19 cellular contexts compared by ENCODE assay signal in genomic region chr11:134862796-134863195, GRCh38.
DNase-seq lines count a peak whose midpoint lies in the region; ATAC-seq and TF ChIP-seq lines count a peak whose summit lies in the region.
"Had no signal": no experiment of that assay in that cellular context is flagged by ENCODE, and none has a peak within 500 bp of the region (broad histone marks: within the 10 kb centered on the region; RNA-seq: fewer than 3 reads in every experiment).

No MANE protein-coding gene starts in this region.

- no peaks in the 10 kb centered on the region for H3K36me3 ChIP-seq in mesendoderm (ENCODE audit: control insufficient read depth, insufficient read depth, low read length)

- WGBS in mesendoderm (ENCODE audit: extremely low coverage, insufficient coverage, low lambda C conversion rate): no CpG with 5 or more reads among the region's 8 CpGs

- no peak overlapping the region for H3K4me3 ChIP-seq in mesendoderm (ENCODE audit: low read length)
- H3K4me3 ChIP-seq: A549 had no signal

- no peaks in the 10 kb centered on the region for H3K27me3 ChIP-seq in mesendoderm (ENCODE audit: insufficient read depth, low read length, poor library complexity)

- no peak overlapping the region for H4K5ac ChIP-seq in mesendoderm (ENCODE audit: low read length)

- H3K9me3 Mint-ChIP-seq in activated CD8-positive, alpha-beta T cell treated with anti-CD3 and anti-CD28 coated beads for 36 hours: no peaks in the 10 kb centered on the region
- H3K9me3 Mint-ChIP-seq: CD4-positive, alpha-beta T cell had no signal

- H3K36me3 Mint-ChIP-seq in activated CD8-positive, alpha-beta T cell treated with anti-CD3 and anti-CD28 coated beads for 36 hours (ENCODE audit: low read depth): no peaks in the 10 kb centered on the region

- H3K4me3 Mint-ChIP-seq in activated CD8-positive, alpha-beta T cell treated with anti-CD3 and anti-CD28 coated beads for 36 hours: no peak overlapping the region
- H3K4me3 Mint-ChIP-seq: CD4-positive, alpha-beta T cell; HFFc6 had no signal

- no peaks in the 10 kb centered on the region for H3K79me1 ChIP-seq in mesendoderm (ENCODE audit: low read length)

- no peak overlapping the region for H4K8ac ChIP-seq in mesendoderm (ENCODE audit: low read depth, low read length)

- no peak overlapping the region for H3K4ac ChIP-seq in mesendoderm (ENCODE audit: low read depth, low read length)

- peaks cover 6% of the 10 kb centered on the region for H3K4me1 ChIP-seq in mesendoderm (ENCODE audit: control insufficient read depth, low read depth, low read length)
- H3K4me1 ChIP-seq: A549 had no signal

- H3K27ac Mint-ChIP-seq in activated CD8-positive, alpha-beta T cell treated with anti-CD3 and anti-CD28 coated beads for 36 hours: no peak overlapping the region
- H3K27ac Mint-ChIP-seq: CD4-positive, alpha-beta T cell; HFFc6 had no signal

- H3K9ac ChIP-seq in mesendoderm (ENCODE audit: low read length): no peak overlapping the region

- intact Hi-C loops in activated CD8-positive, alpha-beta T cell treated with anti-CD3 and anti-CD28 coated beads for 36 hours (cut with micrococcal nuclease): no loop called here

- peak overlapping the region; percentile 18 for H3K56ac ChIP-seq in mesendoderm (ENCODE audit: low read length)

- H3K4me2 ChIP-seq in mesendoderm (ENCODE audit: low read length): no peak overlapping the region
- H3K4me2 ChIP-seq: A549 had no signal

- H3K4me1 Mint-ChIP-seq in activated CD8-positive, alpha-beta T cell treated with anti-CD3 and anti-CD28 coated beads for 36 hours (ENCODE audit: low read depth): no peaks in the 10 kb centered on the region

- POLR2A ChIA-PET in activated CD8-positive, alpha-beta T cell treated with anti-CD3 and anti-CD28 coated beads for 36 hours (lab: Charles Lee): no interaction called here

- H2AK5ac ChIP-seq in mesendoderm (ENCODE audit: low read length): no peak overlapping the region

- H3K79me2 ChIP-seq in mesendoderm (ENCODE audit: control insufficient read depth, insufficient read depth, low read length): no peaks in the 10 kb centered on the region

- H3K27me3 Mint-ChIP-seq in activated CD8-positive, alpha-beta T cell treated with anti-CD3 and anti-CD28 coated beads for 36 hours: no peaks in the 10 kb centered on the region

- H2BK5ac ChIP-seq in mesendoderm (ENCODE audit: low read length): no peak overlapping the region

- no peak for TF ChIP-seq CTCF in activated CD8-positive, alpha-beta T cell treated with anti-CD3 and anti-CD28 coated beads for 36 hours (IDR thresholded peaks at IDR 0.05)

- H2BK15ac ChIP-seq in mesendoderm (replicated peaks; ENCODE audit: low read depth): no peak overlapping the region

- no peak overlapping the region for H3K23ac ChIP-seq in mesendoderm (ENCODE audit: low read length)

- DNase-seq in DMS53 (lab: John Stamatoyannopoulos, UW) (peak; percentile 48), DMS53 treated with DMSO at 0.1 percent for 48 hours (lab: John Stamatoyannopoulos, UW; ENCODE audit: unreplicated experiment) (no peak), SW480 (ENCODE audit: low spot score) (peak; percentile 80), mesendoderm (no peak), retina (peak; percentile 15), NCI-H146 treated with DMSO at 0.1 percent for 48 hours (lab: John Stamatoyannopoulos, UW; ENCODE audit: unreplicated experiment) (no peak), NCI-H1930 (lab: John Stamatoyannopoulos, UW) (no peak)
- DNase-seq in activated CD8-positive, alpha-beta T cell treated with anti-CD3 and anti-CD28 coated beads for 36 hours: no peak
- DNase-seq: AML-193; CD4-positive, alpha-beta T cell; GDM1; GOT3; H7; HFFc6; IMR-90 had no signal

- no peak for ATAC-seq in activated CD8-positive, alpha-beta T cell treated with anti-CD3 and anti-CD28 coated beads for 36 hours
- ATAC-seq: A549, HCT116 had no signal

- no peak overlapping the region for H3K27ac ChIP-seq in mesendoderm (ENCODE audit: low read depth, low read length)
- H3K27ac ChIP-seq: 22Rv1, A549, C4-2B had no signal

- no peak overlapping the region for H3K18ac ChIP-seq in mesendoderm (ENCODE audit: low read length)

- H2BK120ac ChIP-seq in mesendoderm (ENCODE audit: low read depth, low read length): no peak overlapping the region

- CTCF ChIA-PET in activated CD8-positive, alpha-beta T cell treated with anti-CD3 and anti-CD28 coated beads for 36 hours (lab: Charles Lee): no interaction called here

Comparison
In these comparisons a context has a peak if more than half of its experiments do, and no peak if none do; other contexts are left out.
1. DNase-seq: peak in DMS53 (single experiment), SW480 (single experiment) and retina (single experiment); none in DMS53 treated with DMSO at 0.1 percent for 48 hours (single experiment), mesendoderm (single experiment), NCI-H146 treated with DMSO at 0.1 percent for 48 hours (single experiment), NCI-H1930 (0 of 2) and activated CD8-positive, alpha-beta T cell treated with anti-CD3 and anti-CD28 coated beads for 36 hours (single experiment).